21 cellular contexts compared by ENCODE assay signal in genomic region chr12:67994046-67994445, GRCh38. TPM values are rescaled to one million over a fixed set of nuclear protein-coding genes. Genes with fewer than 3 reads are reported as not detected.
A peak's percentile ranks its signal among the peaks of the same experiment; 100 is the strongest.
DNase-seq lines count a peak whose midpoint lies in the region; ATAC-seq and TF ChIP-seq lines count a peak whose summit lies in the region.
"Had no signal": no experiment of that assay in that cellular context is flagged by ENCODE, and none has a peak within 500 bp of the region (broad histone marks: within the 10 kb centered on the region; RNA-seq: fewer than 3 reads in every experiment).

No MANE protein-coding gene starts in this region.

- H3K36me3 ChIP-seq in Loucy (ENCODE audit: insufficient read depth, low read length) = no peaks in the 10 kb centered on the region
- H3K36me3 ChIP-seq: HAP-1 had no signal

- H3K9me3 ChIP-seq in Loucy (ENCODE audit: insufficient read depth, low read depth, low read length) = no peaks in the 10 kb centered on the region
- H3K9me3 ChIP-seq: A549, HAP-1 had no signal

- H3K79me2 ChIP-seq in Loucy (ENCODE audit: insufficient read depth, low read length) = no peaks in the 10 kb centered on the region

- no peaks in the 10 kb centered on the region for H3K36me3 Mint-ChIP-seq in activated CD8-positive, alpha-beta T cell treated with anti-CD3 and anti-CD28 coated beads for 36 hours (ENCODE audit: low read depth)
- H3K36me3 Mint-ChIP-seq in activated CD8-positive, alpha-beta T cell treated with anti-CD3 and anti-CD28 coated beads, Interleukin-2, amount 10 ng/mL, durations not matched to agents 7 days and 5 days (ENCODE audit: low read depth) = peaks cover under 1% of the 10 kb centered on the region

- intact Hi-C loops in activated CD8-positive, alpha-beta T cell treated with anti-CD3 and anti-CD28 coated beads for 36 hours (cut with micrococcal nuclease) = no loop called here

- H3K4me3 Mint-ChIP-seq in activated CD8-positive, alpha-beta T cell treated with anti-CD3 and anti-CD28 coated beads for 36 hours = no peak overlapping the region
- H3K4me3 Mint-ChIP-seq in activated CD8-positive, alpha-beta T cell treated with anti-CD3 and anti-CD28 coated beads, Interleukin-2, amount 10 ng/mL, durations not matched to agents 7 days and 5 days = no peak overlapping the region
- H3K4me3 Mint-ChIP-seq: CD4-positive, alpha-beta T cell had no signal

- no peak for DNase-seq in activated CD8-positive, alpha-beta T cell treated with anti-CD3 and anti-CD28 coated beads for 36 hours
- DNase-seq in activated CD8-positive, alpha-beta T cell treated with anti-CD3 and anti-CD28 coated beads, Interleukin-2, amount 10 ng/mL, durations not matched to agents 7 days and 5 days = no peak
- DNase-seq in ecto neural progenitor cell (ENCODE audit: low spot score) = no peak
- DNase-seq: CD4-positive, alpha-beta T cell; DND-41; GF-D8; IMR-90; Kasumi-1; NCI-H1436 treated with DMSO at 0.1 percent for 48 hours; NCI-H2081 treated with DMSO at 0.1 percent for 48 hours; NCI-H2227 treated with DMSO at 0.1 percent for 48 hours; NCI-H526; SHP77 treated with DMSO at 0.1 percent for 48 hours had no signal

- H3K27me3 ChIP-seq in Loucy (ENCODE audit: insufficient read depth, low read length, poor library complexity, severe bottlenecking) = no peaks in the 10 kb centered on the region

- no peaks in the 10 kb centered on the region for H3K27me3 Mint-ChIP-seq in activated CD8-positive, alpha-beta T cell treated with anti-CD3 and anti-CD28 coated beads for 36 hours
- H3K27me3 Mint-ChIP-seq in activated CD8-positive, alpha-beta T cell treated with anti-CD3 and anti-CD28 coated beads, Interleukin-2, amount 10 ng/mL, durations not matched to agents 7 days and 5 days (ENCODE audit: low read depth) = no peaks in the 10 kb centered on the region

- no peak overlapping the region for H3K4me2 ChIP-seq in Loucy (ENCODE audit: low read depth, low read length, poor library complexity, severe bottlenecking)
- H3K4me2 ChIP-seq: A549 had no signal

- no peak for ATAC-seq in activated CD8-positive, alpha-beta T cell treated with anti-CD3 and anti-CD28 coated beads for 36 hours
- no peak for ATAC-seq in activated CD8-positive, alpha-beta T cell treated with anti-CD3 and anti-CD28 coated beads, Interleukin-2, amount 10 ng/mL, durations not matched to agents 7 days and 5 days
- ATAC-seq in HG03039 (IDR thresholded peaks at IDR 0.05; ENCODE audit: unreplicated experiment) = no peak
- ATAC-seq in GM19455 (IDR thresholded peaks at IDR 0.05; ENCODE audit: unreplicated experiment) = no peak
- ATAC-seq in GM18498 (IDR thresholded peaks at IDR 0.05; ENCODE audit: unreplicated experiment) = no peak
- ATAC-seq: A549 had no signal

- H3K9me2 ChIP-seq in Loucy (replicated peaks; ENCODE audit: low read depth, low read length) = no peaks in the 10 kb centered on the region

- POLR2A ChIA-PET in activated CD8-positive, alpha-beta T cell treated with anti-CD3 and anti-CD28 coated beads for 36 hours (lab: Charles Lee) = no interaction called here
- POLR2A ChIA-PET in activated CD8-positive, alpha-beta T cell treated with anti-CD3 and anti-CD28 coated beads, Interleukin-2, amount 10 ng/mL, durations not matched to agents 7 days and 5 days (lab: Charles Lee) = no interaction called here

- CTCF ChIA-PET in activated CD8-positive, alpha-beta T cell treated with anti-CD3 and anti-CD28 coated beads for 36 hours (lab: Charles Lee) = interaction anchor here (1.0 kb wide), 1 partner anchor 9 kb away, joined by 3 read pairs; no protein-coding TSS in a partner anchor
- CTCF ChIA-PET in activated CD8-positive, alpha-beta T cell treated with anti-CD3 and anti-CD28 coated beads, Interleukin-2, amount 10 ng/mL, durations not matched to agents 7 days and 5 days (lab: Charles Lee) = no interaction called here

- peaks cover 46% of the 10 kb centered on the region for H3K4me1 Mint-ChIP-seq in activated CD8-positive, alpha-beta T cell treated with anti-CD3 and anti-CD28 coated beads for 36 hours (ENCODE audit: low read depth)
- H3K4me1 Mint-ChIP-seq in activated CD8-positive, alpha-beta T cell treated with anti-CD3 and anti-CD28 coated beads, Interleukin-2, amount 10 ng/mL, durations not matched to agents 7 days and 5 days (ENCODE audit: low read depth) = peaks cover 21% of the 10 kb centered on the region

- H3K4me3 ChIP-seq in Loucy (ENCODE audit: low read length, poor library complexity, severe bottlenecking) = no peak overlapping the region
- H3K4me3 ChIP-seq: A549, HAP-1 had no signal

- peak overlapping the region; percentile 72 for H3K27ac ChIP-seq in VCaP
- H3K27ac ChIP-seq: A549 had no signal

- H3K27ac Mint-ChIP-seq in activated CD8-positive, alpha-beta T cell treated with anti-CD3 and anti-CD28 coated beads for 36 hours = peak overlapping the region; percentile 6
- H3K27ac Mint-ChIP-seq in activated CD8-positive, alpha-beta T cell treated with anti-CD3 and anti-CD28 coated beads, Interleukin-2, amount 10 ng/mL, durations not matched to agents 7 days and 5 days = no peak overlapping the region
- H3K27ac Mint-ChIP-seq: CD4-positive, alpha-beta T cell had no signal

- no peak for TF ChIP-seq CTCF in activated CD8-positive, alpha-beta T cell treated with anti-CD3 and anti-CD28 coated beads for 36 hours (IDR thresholded peaks at IDR 0.05)
- TF ChIP-seq CTCF in Loucy (conservative IDR thresholded peaks at IDR 0.05; ENCODE audit: low read length) = peak; percentile 61
- no peak for TF ChIP-seq CTCF in VCaP (conservative IDR thresholded peaks at IDR 0.05)

- H3K4me1 ChIP-seq in Loucy (ENCODE audit: insufficient read depth, low read length, poor library complexity, severe bottlenecking) = peaks cover 13% of the 10 kb centered on the region
- H3K4me1 ChIP-seq: A549, HAP-1 had no signal

- H3F3A ChIP-seq in Loucy (ENCODE audit: low read depth) = no peaks in the 10 kb centered on the region

- no peak overlapping the region for H3K9ac ChIP-seq in Loucy (ENCODE audit: low read depth, low read length, poor library complexity, severe bottlenecking)

- H4K20me1 ChIP-seq in Loucy (ENCODE audit: insufficient read depth, low read length, poor library complexity, severe bottlenecking) = no peaks in the 10 kb centered on the region

- no peak overlapping the region for H2AFZ ChIP-seq in Loucy (ENCODE audit: low read length)

- H3K9me3 Mint-ChIP-seq in activated CD8-positive, alpha-beta T cell treated with anti-CD3 and anti-CD28 coated beads for 36 hours = no peaks in the 10 kb centered on the region
- H3K9me3 Mint-ChIP-seq in activated CD8-positive, alpha-beta T cell treated with anti-CD3 and anti-CD28 coated beads, Interleukin-2, amount 10 ng/mL, durations not matched to agents 7 days and 5 days (ENCODE audit: insufficient read depth) = no peaks in the 10 kb centered on the region
- H3K9me3 Mint-ChIP-seq: CD4-positive, alpha-beta T cell had no signal

RNA-seq across cellular contexts. Expression of gene IFNG-AS1, which starts 4.8 kb away (rescaled TPM):
- under 1 TPM in 1 of 2 experiments, not detected in 1; 0.25 TPM for total RNA-seq in activated CD8-positive, alpha-beta T cell treated with anti-CD3 and anti-CD28 coated beads for 36 hours
- total RNA-seq in activated CD8-positive, alpha-beta T cell treated with anti-CD3 and anti-CD28 coated beads, Interleukin-2, amount 10 ng/mL, durations not matched to agents 7 days and 5 days = under 1 TPM in 1 of 2 experiments, not detected in 1; 0.21 TPM
- total RNA-seq: HT-29, IMR-90 had no signal
